ENCODE assay signal across 9 cellular contexts in genomic region chr10:133325761-133326463, GRCh38. TPM values are rescaled to one million over a fixed set of nuclear protein-coding genes. Genes with fewer than 3 reads are reported as not detected.
DNase-seq lines count a peak whose midpoint lies in the region; ATAC-seq and TF ChIP-seq lines count a peak whose summit lies in the region.
"Had no signal": no experiment of that assay in that cellular context is flagged by ENCODE, and none has a peak within 500 bp of the region (broad histone marks: within the 10 kb centered on the region; RNA-seq: fewer than 3 reads in every experiment).

No MANE protein-coding gene starts in this region.

- H3K27ac Mint-ChIP-seq in immature natural killer cell: no peak overlapping the region

- no peak for TF ChIP-seq POLR2A in prostate gland (IDR thresholded peaks at IDR 0.05)

- H3K9me3 Mint-ChIP-seq in immature natural killer cell: no peaks in the 10 kb centered on the region

- H3K4me3 Mint-ChIP-seq in immature natural killer cell: peak overlapping the region in 2 of 5 donors; percentile 13 to 69

- ATAC-seq in SK-N-SH treated with all-trans-retinoic acid at 6 μM for 48 hours: peak; percentile 32
- ATAC-seq in HG02852 (IDR thresholded peaks at IDR 0.05; ENCODE audit: unreplicated experiment): no peak
- no peak for ATAC-seq in HG03439 (IDR thresholded peaks at IDR 0.05; ENCODE audit: unreplicated experiment)

- no peaks in the 10 kb centered on the region for H3K4me1 ChIP-seq in prostate gland (replicated peaks)

- no peak for TF ChIP-seq CTCF in foreskin fibroblast (IDR thresholded peaks at IDR 0.05; ENCODE audit: low read depth, low read length)
- TF ChIP-seq CTCF in prostate gland (IDR thresholded peaks at IDR 0.05): no peak

- 12% methylated on average over 26 of the region's 66 CpGs for WGBS in prostate gland

- intact Hi-C loops in prostate gland (cut with DNase I): no loop called here

- peaks cover 0 to 5% of the 10 kb centered on the region in 2 donors for H3K4me1 Mint-ChIP-seq in immature natural killer cell

- peak; percentile 37 for DNase-seq in COLO668 (lab: John Stamatoyannopoulos, UW; ENCODE audit: unreplicated experiment)
- peak in 1 of 2 donors; percentile 36 for DNase-seq in foreskin fibroblast
- no peak for DNase-seq in prostate gland (ENCODE audit: low spot score)
- no peak for DNase-seq in immature natural killer cell
- no peak for DNase-seq in activated CD8-positive, alpha-beta memory T cell treated with anti-CD3 and anti-CD28 coated beads for 24 hours

- no peaks in the 10 kb centered on the region for H3K27me3 ChIP-seq in prostate gland (replicated peaks; ENCODE audit: insufficient read depth)

- H3K9me3 ChIP-seq in prostate gland: no peaks in the 10 kb centered on the region
- H3K9me3 ChIP-seq: neutrophil had no signal

- H3K36me3 ChIP-seq in prostate gland: no peaks in the 10 kb centered on the region
- H3K36me3 ChIP-seq: neutrophil had no signal

- peaks cover 13 to 17% (median 15%) of the 10 kb centered on the region in 3 donors for H3K27me3 Mint-ChIP-seq in immature natural killer cell (ENCODE audit: low read depth in 3 of 3)

- H3K36me3 Mint-ChIP-seq in immature natural killer cell: no peaks in the 10 kb centered on the region

- H3K27ac ChIP-seq in prostate gland: no peak overlapping the region
- H3K27ac ChIP-seq: neutrophil had no signal

- H3K4me3 ChIP-seq in foreskin fibroblast (ENCODE audit: low read depth in 1 of 2, low read length in 2 of 2) (peak overlapping the region; percentile 34 to 55), prostate gland (peak overlapping the region; percentile 23 to 35)

TF ChIP-seq in SK-N-SH treated with all-trans-retinoic acid at 6 μM for 48 hours, 23 proteins besides CTCF, POLR2A, EP300 and RAD21:
- no peak for TF ChIP-seq GLIS3 (CRISPR knock-in tag; IDR thresholded peaks at IDR 0.05)
- no peak for TF ChIP-seq ARNTL (CRISPR knock-in tag; IDR thresholded peaks at IDR 0.05; ENCODE audit: borderline replicate concordance, low read depth)
- no peak for TF ChIP-seq ESRRG (CRISPR knock-in tag; IDR thresholded peaks at IDR 0.05)
- no peak for TF ChIP-seq BACH2 (CRISPR knock-in tag; IDR thresholded peaks at IDR 0.05; ENCODE audit: borderline replicate concordance)
- TF ChIP-seq ZNF70 (CRISPR knock-in tag; IDR thresholded peaks at IDR 0.05): no peak
- TF ChIP-seq CREB5 (CRISPR knock-in tag; IDR thresholded peaks at IDR 0.05; ENCODE audit: low read depth): no peak

RNA-seq across cellular contexts. Expression of gene CALY, which starts 10.8 kb away (rescaled TPM):
- 1 to 10 TPM in 1 of 2 donors, not detected in 1; 9.4 TPM for total RNA-seq in prostate gland
- not detected for polyA plus RNA-seq in immature natural killer cell

RNA-seq across cellular contexts. Expression of gene ZNF511, which starts 17.2 kb away (rescaled TPM):
- 10 to 100 TPM; 52.8 to 57.6 TPM for total RNA-seq in prostate gland
- polyA plus RNA-seq in immature natural killer cell: 10 to 100 TPM; 73.2 to 90.2 (median 88.0) TPM

RNA-seq across cellular contexts. Expression of gene TUBGCP2, which starts 17.2 kb away (rescaled TPM):
- total RNA-seq in prostate gland: 10 to 100 TPM; 53.5 to 78.5 TPM
- 10 to 100 TPM; 11.0 to 44.3 (median 27.5) TPM for polyA plus RNA-seq in immature natural killer cell

RNA-seq across cellular contexts. Expression of gene PRAP1, which starts 21.3 kb away (rescaled TPM):
- 1 to 10 TPM in 1 of 2 donors, not detected in 1; 6.6 TPM for total RNA-seq in prostate gland
- polyA plus RNA-seq in immature natural killer cell: not detected

RNA-seq across cellular contexts. Expression of gene FUOM, which starts 31.9 kb away (rescaled TPM):
- 10 to 100 TPM in 1 of 2 donors, 1 to 10 TPM in 1; 8.7 to 11.4 TPM for total RNA-seq in prostate gland
- polyA plus RNA-seq in immature natural killer cell: 10 to 100 TPM; 12.3 to 28.7 (median 17.5) TPM
